23 cellular contexts compared by ENCODE assay signal in the genomic region with DNA sequence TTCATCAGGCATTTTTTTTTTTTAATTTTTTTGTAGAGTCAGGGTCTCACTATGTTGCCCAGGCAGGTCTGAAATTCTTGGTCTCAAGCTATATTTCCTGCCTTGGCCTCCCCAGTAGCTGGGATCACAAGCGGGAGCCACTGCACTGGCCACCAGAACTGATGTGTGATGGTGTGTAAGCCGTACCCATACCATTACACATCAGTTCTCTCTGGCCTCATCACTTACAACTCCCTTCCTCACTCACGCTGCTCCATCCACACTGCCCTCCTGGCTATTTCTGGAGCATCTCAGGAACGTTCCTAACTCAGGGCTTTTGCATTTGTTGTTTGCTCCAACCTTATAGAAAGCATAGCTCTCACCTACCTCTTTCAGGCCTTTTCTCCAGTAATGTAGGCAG.
DNase-seq lines count a peak whose midpoint lies in the region; ATAC-seq and TF ChIP-seq lines count a peak whose summit lies in the region.
"Had no signal": no experiment of that assay in that cellular context is flagged by ENCODE, and none has a peak within 500 bp of the region (broad histone marks: within the 10 kb centered on the region; RNA-seq: fewer than 3 reads in every experiment).

No MANE protein-coding gene starts in this region.

- no peak overlapping the region for H3K9ac ChIP-seq in neuronal stem cell (ENCODE audit: low read depth, low read length, poor library complexity)

- H3K27ac ChIP-seq in neuronal stem cell (replicated peaks; ENCODE audit: low read length): no peak overlapping the region
- H3K27ac ChIP-seq: esophagus squamous epithelium, neutrophil, Peyer's patch, thoracic aorta had no signal

- no peak overlapping the region for H3K14ac ChIP-seq in neuronal stem cell (ENCODE audit: low read length)

- H3K18ac ChIP-seq in neuronal stem cell (ENCODE audit: low read length): peak overlapping the region; percentile 9

- H3K27ac Mint-ChIP-seq in activated T-cell treated with anti-CD3 and anti-CD28 coated beads, Interleukin-2, amount 50 U/mL, for 24 hours: peak overlapping the region; percentile 89
- H3K27ac Mint-ChIP-seq in HFFc6: peak overlapping the region; percentile 16; the same call in 1 of the 2 replicates
- peak overlapping the region; percentile 97 for H3K27ac Mint-ChIP-seq in activated T-helper 2 cell treated with anti-CD3 and anti-CD28 coated beads, Interferon-gamma antibody, Interleukin-2, Interleukin-4, amounts not matched to agents 10 μg/mL and 5 μg/mL and 100 μg/mL, durations not matched to agents 14 hours and 24 hours and 36 hours
- no peak overlapping the region for H3K27ac Mint-ChIP-seq in chondrocyte (ENCODE audit: unreplicated experiment)
- H3K27ac Mint-ChIP-seq: CD14-positive monocyte had no signal

- peak overlapping the region; percentile 47 for H3K4me3 Mint-ChIP-seq in activated T-cell treated with anti-CD3 and anti-CD28 coated beads, Interleukin-2, amount 50 U/mL, for 24 hours
- H3K4me3 Mint-ChIP-seq in HFFc6: peak overlapping the region; percentile 19; the same call in 1 of the 2 replicates
- peak overlapping the region; percentile 52 for H3K4me3 Mint-ChIP-seq in activated T-helper 2 cell treated with anti-CD3 and anti-CD28 coated beads, Interferon-gamma antibody, Interleukin-2, Interleukin-4, amounts not matched to agents 10 μg/mL and 5 μg/mL and 100 μg/mL, durations not matched to agents 14 hours and 24 hours and 36 hours (ENCODE audit: low read depth)
- no peak overlapping the region for H3K4me3 Mint-ChIP-seq in chondrocyte (ENCODE audit: unreplicated experiment)
- H3K4me3 Mint-ChIP-seq: CD14-positive monocyte had no signal

- no CpG with 5 or more reads among the region's 4 CpGs for WGBS in neuronal stem cell (ENCODE audit: extremely low coverage in 2 of 2, insufficient read length in 2 of 2, insufficient replicate concordance in 1 of 2), 2 donors

- H3K79me1 ChIP-seq in neuronal stem cell (ENCODE audit: low read depth, low read length): peaks cover 2% of the 10 kb centered on the region

- H2BK12ac ChIP-seq in neuronal stem cell (ENCODE audit: low read length): peak overlapping the region; percentile 12

- H2BK5ac ChIP-seq in neuronal stem cell (ENCODE audit: low read length): no peak overlapping the region

- H3K27me3 ChIP-seq in neuronal stem cell (ENCODE audit: control insufficient read depth in 3 of 3, insufficient read depth in 3 of 3, low read depth in 1 of 3, low read length in 3 of 3): peaks cover 0 to 2% (median 0%) of the 10 kb centered on the region in 3 experiments
- H3K27me3 ChIP-seq: neutrophil, Peyer's patch had no signal

- no peaks in the 10 kb centered on the region for H3K36me3 ChIP-seq in neuronal stem cell (replicated peaks in 1 of 2; ENCODE audit: control insufficient read depth in 2 of 2, insufficient read depth in 2 of 2, low read length in 2 of 2)
- H3K36me3 ChIP-seq: esophagus squamous epithelium, neutrophil, Peyer's patch, thoracic aorta had no signal

- H4K8ac ChIP-seq in neuronal stem cell (ENCODE audit: low read depth, low read length): no peak overlapping the region

- H3K36me3 Mint-ChIP-seq in activated T-cell treated with anti-CD3 and anti-CD28 coated beads, Interleukin-2, amount 50 U/mL, for 24 hours (ENCODE audit: low read depth): no peaks in the 10 kb centered on the region
- H3K36me3 Mint-ChIP-seq in HFFc6 (ENCODE audit: low read depth): no peaks in the 10 kb centered on the region
- H3K36me3 Mint-ChIP-seq in activated T-helper 2 cell treated with anti-CD3 and anti-CD28 coated beads, Interferon-gamma antibody, Interleukin-2, Interleukin-4, amounts not matched to agents 10 μg/mL and 5 μg/mL and 100 μg/mL, durations not matched to agents 14 hours and 24 hours and 36 hours (ENCODE audit: low read depth): peaks cover 11% of the 10 kb centered on the region
- no peaks in the 10 kb centered on the region for H3K36me3 Mint-ChIP-seq in chondrocyte (ENCODE audit: low read depth)
- H3K36me3 Mint-ChIP-seq: CD14-positive monocyte had no signal

- intact Hi-C loops in activated T-helper 2 cell treated with anti-CD3 and anti-CD28 coated beads, Interferon-gamma antibody, Interleukin-2, Interleukin-4, amounts not matched to agents 10 μg/mL and 5 μg/mL and 100 μg/mL, durations not matched to agents 14 hours and 24 hours and 36 hours (cut with micrococcal nuclease): loop anchor here (1.0 to 5.0 kb wide), 6 partner anchors 90 to 837 kb away; no protein-coding TSS in a partner anchor

- TF ChIP-seq CTCF in HFFc6 (IDR thresholded peaks at IDR 0.05) (no peak), chondrocyte (IDR thresholded peaks at IDR 0.05) (no peak)

- peaks cover 0 to 1% of the 10 kb centered on the region in 2 donors for H3K9me3 ChIP-seq in neuronal stem cell (replicated peaks in 1 of 2; ENCODE audit: control insufficient read depth in 2 of 2, insufficient read depth in 1 of 2, low read depth in 1 of 2, low read length in 2 of 2)
- H3K9me3 ChIP-seq: esophagus squamous epithelium, neutrophil, Peyer's patch, thoracic aorta had no signal

- ATAC-seq in HG02840 (IDR thresholded peaks at IDR 0.05; ENCODE audit: low FRiP score, unreplicated experiment): no peak
- ATAC-seq: K562, left colon had no signal

- no peak overlapping the region for H3K4me3 ChIP-seq in neuronal stem cell (ENCODE audit: low read length in 2 of 2)
- H3K4me3 ChIP-seq: esophagus squamous epithelium, K562, Peyer's patch, thoracic aorta had no signal

- H4K91ac ChIP-seq in neuronal stem cell (ENCODE audit: low read depth, low read length, poor library complexity): no peak overlapping the region

- DNase-seq in activated T-cell treated with anti-CD3 and anti-CD28 coated beads, Interleukin-2, amount 50 U/mL, for 24 hours: no peak
- no peak for DNase-seq in activated T-cell treated with anti-CD3 and anti-CD28 coated beads, Interleukin-2, amount 50 U/mL, for 1 hour
- DNase-seq in HFFc6 (no peak), neuronal stem cell (ENCODE audit: low spot score) (no peak), chondrocyte (ENCODE audit: low spot score) (no peak), GOT3 (lab: John Stamatoyannopoulos, UW) (no peak)
- DNase-seq in activated T-helper 2 cell treated with anti-CD3 and anti-CD28 coated beads, Interferon-gamma antibody, Interleukin-2, Interleukin-4, amounts not matched to agents 10 μg/mL and 5 μg/mL and 100 μg/mL, durations not matched to agents 14 hours and 24 hours and 36 hours (ENCODE audit: low spot score): no peak
- DNase-seq: ACHN; activated CD4-positive, alpha-beta T cell treated with anti-CD3 and anti-CD28 coated beads, Interleukin-2, amount 50 U/mL, for 4 hours; amygdala; cerebellar nuclear complex; effector CD4-positive, alpha-beta T cell; esophagus squamous epithelium; left colon; MV-4-11; NCI-H187 treated with DMSO at 0.1 percent for 48 hours; NCI-H446; Peyer's patch had no signal

- no peak overlapping the region for H2BK120ac ChIP-seq in neuronal stem cell (ENCODE audit: low read depth, low read length)

- H3K9me3 Mint-ChIP-seq in activated T-cell treated with anti-CD3 and anti-CD28 coated beads, Interleukin-2, amount 50 U/mL, for 24 hours: peaks cover 6% of the 10 kb centered on the region
- H3K9me3 Mint-ChIP-seq in HFFc6: no peaks in the 10 kb centered on the region
- peaks cover 4% of the 10 kb centered on the region for H3K9me3 Mint-ChIP-seq in activated T-helper 2 cell treated with anti-CD3 and anti-CD28 coated beads, Interferon-gamma antibody, Interleukin-2, Interleukin-4, amounts not matched to agents 10 μg/mL and 5 μg/mL and 100 μg/mL, durations not matched to agents 14 hours and 24 hours and 36 hours
- no peaks in the 10 kb centered on the region for H3K9me3 Mint-ChIP-seq in chondrocyte (ENCODE audit: low read depth)
- H3K9me3 Mint-ChIP-seq: CD14-positive monocyte had no signal

- H3K4me1 Mint-ChIP-seq in activated T-cell treated with anti-CD3 and anti-CD28 coated beads, Interleukin-2, amount 50 U/mL, for 24 hours (ENCODE audit: low read depth): peaks cover 32% of the 10 kb centered on the region
- peaks cover 46% of the 10 kb centered on the region for H3K4me1 Mint-ChIP-seq in HFFc6 (ENCODE audit: low read depth)
- peaks cover 55% of the 10 kb centered on the region for H3K4me1 Mint-ChIP-seq in activated T-helper 2 cell treated with anti-CD3 and anti-CD28 coated beads, Interferon-gamma antibody, Interleukin-2, Interleukin-4, amounts not matched to agents 10 μg/mL and 5 μg/mL and 100 μg/mL, durations not matched to agents 14 hours and 24 hours and 36 hours (ENCODE audit: low read depth)
- H3K4me1 Mint-ChIP-seq in chondrocyte (ENCODE audit: low read depth): peaks cover 19% of the 10 kb centered on the region
- H3K4me1 Mint-ChIP-seq: CD14-positive monocyte had no signal

- H3K27me3 Mint-ChIP-seq in activated T-cell treated with anti-CD3 and anti-CD28 coated beads, Interleukin-2, amount 50 U/mL, for 24 hours: no peaks in the 10 kb centered on the region
- H3K27me3 Mint-ChIP-seq in HFFc6 (ENCODE audit: insufficient read depth) (no peaks in the 10 kb centered on the region), chondrocyte (ENCODE audit: low read depth) (no peaks in the 10 kb centered on the region)
- no peaks in the 10 kb centered on the region for H3K27me3 Mint-ChIP-seq in activated T-helper 2 cell treated with anti-CD3 and anti-CD28 coated beads, Interferon-gamma antibody, Interleukin-2, Interleukin-4, amounts not matched to agents 10 μg/mL and 5 μg/mL and 100 μg/mL, durations not matched to agents 14 hours and 24 hours and 36 hours (ENCODE audit: low read depth)

- H2AFZ ChIP-seq in neuronal stem cell (ENCODE audit: low read length): no peak overlapping the region

- no peak overlapping the region for H3K4me2 ChIP-seq in neuronal stem cell (ENCODE audit: insufficient read depth, low read length, poor library complexity, severe bottlenecking)

- H2BK15ac ChIP-seq in neuronal stem cell (ENCODE audit: low read length): no peak overlapping the region

- peaks cover 5 to 17% of the 10 kb centered on the region in 2 donors for H3K4me1 ChIP-seq in neuronal stem cell (ENCODE audit: control insufficient read depth in 2 of 2, insufficient read depth in 1 of 2, low read depth in 1 of 2, low read length in 2 of 2)
- H3K4me1 ChIP-seq: Peyer's patch had no signal

- H3K23ac ChIP-seq in neuronal stem cell (ENCODE audit: low read depth, low read length, poor library complexity): no peak overlapping the region

- no peak overlapping the region for H3K4ac ChIP-seq in neuronal stem cell (ENCODE audit: low read length)

- no peak overlapping the region for H2AK5ac ChIP-seq in neuronal stem cell (ENCODE audit: low read depth, low read length)
